ENCODE assay signal across 12 cellular contexts in the genomic region with DNA sequence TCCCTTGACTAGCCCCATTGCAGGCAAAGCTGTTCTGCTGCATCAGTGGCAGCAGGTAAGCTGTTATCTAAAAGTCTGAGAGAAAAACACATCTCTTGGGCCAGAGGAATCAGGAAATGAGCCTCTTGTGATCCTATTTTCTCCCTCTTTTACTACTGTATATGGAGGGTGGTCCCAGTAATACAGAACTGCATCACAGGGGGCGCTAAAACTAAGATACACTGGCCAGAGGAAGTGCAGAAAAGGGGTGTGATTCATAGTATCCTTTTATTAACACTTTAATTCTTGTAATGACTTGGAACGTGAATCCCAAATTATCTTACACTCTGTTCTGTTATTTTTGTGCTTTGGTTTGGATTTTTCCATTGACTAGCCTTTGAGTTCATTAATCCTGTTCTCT. TPM values are rescaled to one million over a fixed set of nuclear protein-coding genes. Genes with fewer than 3 reads are reported as not detected.
DNase-seq lines count a peak whose midpoint lies in the region; ATAC-seq, FAIRE-seq and TF ChIP-seq lines count a peak whose summit lies in the region.
"Had no signal": no experiment of that assay in that cellular context is flagged by ENCODE, and none has a peak within 500 bp of the region (broad histone marks: within the 10 kb centered on the region; RNA-seq: fewer than 3 reads in every experiment).

No MANE protein-coding gene starts in this region.

- CTCF ChIA-PET in HCT116 (lab: Charles Lee) (no interaction called here), WTC11 (lab: Charles Lee) (interaction anchor here (1.1 to 1.5 kb wide), 2 partner anchors 9 to 10 kb away, joined by 3 to 6 read pairs; a partner anchor contains a TSS)

- FAIRE-seq in small intestine (lab: Jason Lieb, UNC), result no peak

- H3K9me3 ChIP-seq in HCT116 (ENCODE audit: control insufficient read depth in 1 of 2, insufficient read depth in 1 of 2, low read depth in 1 of 2, low read length in 2 of 2), result no peaks in the 10 kb centered on the region
- H3K9me3 ChIP-seq in small intestine (ENCODE audit: control insufficient read depth, low read depth), result no peaks in the 10 kb centered on the region
- no peaks in the 10 kb centered on the region for H3K9me3 ChIP-seq in heart right ventricle

- POLR2A ChIA-PET in HCT116 (lab: Charles Lee), result no interaction called here
- POLR2A ChIA-PET in WTC11 (lab: Charles Lee), result interaction anchor here (1.3 kb wide), 1 partner anchor 9 kb away, joined by 7 read pairs; a partner anchor contains a TSS

- no peaks in the 10 kb centered on the region for H3K9me2 ChIP-seq in HCT116 (ENCODE audit: insufficient read depth)

- H3K27me3 ChIP-seq in HCT116 (ENCODE audit: insufficient read depth, low read length) (no peaks in the 10 kb centered on the region), small intestine (ENCODE audit: control insufficient read depth in 2 of 2, insufficient read depth in 2 of 2, low read length in 2 of 2) (no peaks in the 10 kb centered on the region), heart right ventricle (no peaks in the 10 kb centered on the region)

- H3K4me3 ChIP-seq in HCT116 (replicated peaks in 1 of 2; ENCODE audit: low read depth in 1 of 2, low read length in 2 of 2) (no peak overlapping the region), small intestine (ENCODE audit: low read depth in 1 of 2, low read length in 2 of 2) (no peak overlapping the region), heart right ventricle (no peak overlapping the region)

- H3K36me3 ChIP-seq in HCT116 (ENCODE audit: control insufficient read depth in 1 of 2, insufficient read depth in 2 of 2, low read length in 2 of 2) (no peaks in the 10 kb centered on the region), small intestine (ENCODE audit: control insufficient read depth in 2 of 2, insufficient read depth in 2 of 2, low read length in 2 of 2) (no peaks in the 10 kb centered on the region), heart right ventricle (no peaks in the 10 kb centered on the region)

- no peak overlapping the region for H3K4me3 Mint-ChIP-seq in WTC11
- H3K4me3 Mint-ChIP-seq: naive thymus-derived CD8-positive, alpha-beta T cell had no signal

- H3K4me2 ChIP-seq in HCT116 (ENCODE audit: low read length), result no peak overlapping the region

- H3K27ac ChIP-seq in HCT116 (ENCODE audit: low read depth, low read length) (no peak overlapping the region), small intestine (ENCODE audit: low read depth in 1 of 2, low read length in 1 of 2) (no peak overlapping the region), heart right ventricle (no peak overlapping the region)

- TF ChIP-seq RAD21 in HCT116 (IDR thresholded peaks at IDR 0.05; ENCODE audit: low read depth), result no peak

- H3K9me3 Mint-ChIP-seq in WTC11, result no peaks in the 10 kb centered on the region; the same call in 1 of the 2 replicates
- H3K9me3 Mint-ChIP-seq: naive thymus-derived CD8-positive, alpha-beta T cell had no signal

- no peak overlapping the region for H2AFZ ChIP-seq in HCT116 (ENCODE audit: low read depth, low read length, poor library complexity, severe bottlenecking)

- TF ChIP-seq CTCF in HCT116 (IDR thresholded peaks at IDR 0.05 in 2 of 3, conservative IDR thresholded peaks at IDR 0.05 in 1 of 3; ENCODE audit: borderline replicate concordance in 1 of 3, insufficient read depth in 1 of 3, low read depth in 2 of 3, low read length in 2 of 3), result peak; percentile 14 to 66 (median 65); a peak in 4 of 6 replicates
- TF ChIP-seq CTCF in WTC11 (IDR thresholded peaks at IDR 0.05), result peak; percentile 52
- peak in 1 of 9 donors; percentile 17 for TF ChIP-seq CTCF in heart right ventricle (IDR thresholded peaks at IDR 0.05)

- H3K27me3 Mint-ChIP-seq in WTC11 (ENCODE audit: low read depth), result no peaks in the 10 kb centered on the region
- H3K27me3 Mint-ChIP-seq: naive thymus-derived CD8-positive, alpha-beta T cell had no signal

- no peaks in the 10 kb centered on the region for H3K79me2 ChIP-seq in HCT116 (ENCODE audit: insufficient read depth, low read length)

- intact Hi-C loops in HCT116 (cut with micrococcal nuclease), result no loop called here
- intact Hi-C loops in heart right ventricle (cut with DNase I), result no loop called here

- no peaks in the 10 kb centered on the region for H4K20me1 ChIP-seq in HCT116 (ENCODE audit: insufficient read depth)

- no peak overlapping the region for H3K27ac Mint-ChIP-seq in WTC11
- H3K27ac Mint-ChIP-seq: naive thymus-derived CD8-positive, alpha-beta T cell had no signal

- H3K9ac ChIP-seq in HCT116 (ENCODE audit: low read length), result no peak overlapping the region

- ATAC-seq in HCT116 (peak; percentile 87), WTC11 (peak; percentile 83), heart right ventricle (no peak)
- ATAC-seq: naive thymus-derived CD8-positive, alpha-beta T cell had no signal

- H3K36me3 Mint-ChIP-seq in WTC11, result 0 out of 2 replicates have a peak, but pooled peaks cover 2% of the 10 kb centered on the region

- H3K4me1 ChIP-seq in HCT116 (ENCODE audit: control insufficient read depth in 1 of 2, insufficient read depth in 2 of 2, low read length in 2 of 2) (no peaks in the 10 kb centered on the region), small intestine (ENCODE audit: control insufficient read depth in 2 of 2, insufficient read depth in 1 of 2, low read depth in 1 of 2, low read length in 1 of 2) (no peaks in the 10 kb centered on the region), heart right ventricle (peaks cover 0 to 11% (median 0%) of the 10 kb centered on the region in 9 donors)

- BruUV-seq in HCT116 (replicated peaks; lab: Mats Ljungman, UMichigan), result no TSS peak

- WGBS in small intestine, 3 donors, result 54 to 61% (median 61%) methylated on average over 2 of the region's 2 CpGs
- 49 to 54% methylated on average over 2 of the region's 2 CpGs for WGBS in heart right ventricle, 2 donors

- peak; percentile 39 for DNase-seq in DMS53 (lab: John Stamatoyannopoulos, UW)
- no peak for DNase-seq in DMS53 treated with DMSO at 0.1 percent for 48 hours (lab: John Stamatoyannopoulos, UW; ENCODE audit: unreplicated experiment)
- peak; percentile 18 for DNase-seq in HCT116 (ENCODE audit: low read depth, low spot score)
- DNase-seq in WTC11 (ENCODE audit: low spot score), result peak; percentile 63
- peak; percentile 13 to 20 for DNase-seq in lung microvascular endothelial cell (ENCODE audit: low read depth in 2 of 2)
- DNase-seq in small intestine, result no peak
- no peak for DNase-seq in heart right ventricle
- no peak for DNase-seq in NCI-H1694 (lab: John Stamatoyannopoulos, UW)
- DNase-seq: 8988T; central memory CD4-positive, alpha-beta T cell; naive thymus-derived CD8-positive, alpha-beta T cell; SHP77 had no signal

- no peak for TF ChIP-seq POLR2A in HCT116 (IDR thresholded peaks at IDR 0.05; ENCODE audit: borderline replicate concordance, extremely low read depth, insufficient read depth, insufficient read length)

- RAD21 ChIA-PET in HCT116 (lab: Charles Lee; ENCODE audit: low non-redundant PET in 1 of 2, low total read pairs in 2 of 2, uncharacterized antibody in 2 of 2, unreplicated experiment in 2 of 2), result no interaction called here

- peaks cover 7% of the 10 kb centered on the region for H3K4me1 Mint-ChIP-seq in WTC11
- H3K4me1 Mint-ChIP-seq: naive thymus-derived CD8-positive, alpha-beta T cell had no signal

TF ChIP-seq in HCT116, 20 proteins besides CTCF, POLR2A, EP300 and RAD21:
- TF ChIP-seq CBX3 (IDR thresholded peaks at IDR 0.05; ENCODE audit: low read depth) (no peak), SRF (IDR thresholded peaks at IDR 0.05; ENCODE audit: low read depth) (0 out of 2 replicates have a peak, but pooled peaks have one; percentile 44), JUND (IDR thresholded peaks at IDR 0.05) (no peak), FOSL1 (IDR thresholded peaks at IDR 0.05; ENCODE audit: low read depth) (no peak), ZFX (IDR thresholded peaks at IDR 0.05) (no peak), POLR2AphosphoS5 (IDR thresholded peaks at IDR 0.05; ENCODE audit: low read depth, low read length) (no peak)

TF ChIP-seq in WTC11, 78 proteins besides CTCF, POLR2A, EP300 and RAD21:
- no peak for TF ChIP-seq EMX1 (CRISPR knock-in tag; IDR thresholded peaks at IDR 0.05)
- no peak for TF ChIP-seq IRF2 (CRISPR knock-in tag; IDR thresholded peaks at IDR 0.05; ENCODE audit: borderline replicate concordance, low read depth)
- TF ChIP-seq, protein P1, sequence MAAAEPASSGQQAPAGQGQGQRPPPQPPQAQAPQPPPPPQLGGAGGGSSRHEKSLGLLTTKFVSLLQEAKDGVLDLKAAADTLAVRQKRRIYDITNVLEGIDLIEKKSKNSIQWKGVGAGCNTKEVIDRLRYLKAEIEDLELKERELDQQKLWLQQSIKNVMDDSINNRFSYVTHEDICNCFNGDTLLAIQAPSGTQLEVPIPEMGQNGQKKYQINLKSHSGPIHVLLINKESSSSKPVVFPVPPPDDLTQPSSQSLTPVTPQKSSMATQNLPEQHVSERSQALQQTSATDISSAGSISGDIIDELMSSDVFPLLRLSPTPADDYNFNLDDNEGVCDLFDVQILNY (CRISPR knock-in tag; IDR thresholded peaks at IDR 0.05), result no peak

RNA-seq across cellular contexts. Expression of a gene that starts 8.8 kb away (rescaled TPM):
- 41.1 TPM for total RNA-seq in HCT116 (2021; ENCODE audit: unreplicated experiment)
- polyA plus RNA-seq in HCT116 (2012), result 19.3 and 20.8 TPM in 2 replicates
- 25.3 to 30.5 TPM (median 29.6 TPM) in 3 replicates for total RNA-seq in WTC11 (2021)
- total RNA-seq in lung microvascular endothelial cell, result 14.8 and 22.4 TPM in 2 replicates
- polyA plus RNA-seq in small intestine, result 10 to 100 TPM in 1 of 3 donors, 1 to 10 TPM in 2; 8.5 to 12.6 (median 9.5) TPM
- total RNA-seq in heart right ventricle, result 10 to 100 TPM; 17.2 to 25.7 (median 22.1) TPM
- 10 to 100 TPM; 11.0 to 12.5 TPM for polyA plus RNA-seq in heart right ventricle

RNA-seq across cellular contexts. Expression of a gene that starts 33.8 kb away (rescaled TPM):
- total RNA-seq in HCT116 (2021; ENCODE audit: unreplicated experiment) (26.1 TPM), WTC11 (2021) (24.5 to 25.4 TPM (median 25.3 TPM) in 3 replicates), lung microvascular endothelial cell (7.6 and 16.3 TPM in 2 replicates), heart right ventricle (10 to 100 TPM; 24.3 to 39.5 (median 27.6) TPM)
- polyA plus RNA-seq in HCT116 (2012), result 8.8 and 9.9 TPM in 2 replicates
- polyA plus RNA-seq in small intestine (10 to 100 TPM; 26.3 to 81.0 (median 43.5) TPM), heart right ventricle (10 to 100 TPM; 12.2 to 29.5 TPM)

RNA-seq across cellular contexts. Expression of a gene that starts 34.0 kb away (rescaled TPM):
- total RNA-seq in HCT116 (2021; ENCODE audit: unreplicated experiment) (267 TPM), WTC11 (2021) (173 to 223 TPM (median 185 TPM) in 3 replicates), lung microvascular endothelial cell (85.2 and 141 TPM in 2 replicates), heart right ventricle (10 to 100 TPM; 24.0 to 46.1 (median 31.6) TPM)
- 45.5 and 66.1 TPM in 2 replicates for polyA plus RNA-seq in HCT116 (2012)
- polyA plus RNA-seq in small intestine (10 to 100 TPM; 45.9 to 73.5 (median 66.2) TPM), heart right ventricle (100 to 1,000 TPM in 1 of 2 donors, 10 to 100 TPM in 1; 56.6 to 114 TPM)

Comparison
In these comparisons a context has a peak if more than half of its experiments do, and no peak if none do; other contexts are left out.
1. DNase-seq: peak in DMS53 (single experiment), HCT116 (single experiment), WTC11 (single experiment) and lung microvascular endothelial cell (2 of 2); none in DMS53 treated with DMSO at 0.1 percent for 48 hours (single experiment), small intestine (single experiment), heart right ventricle (0 of 2) and NCI-H1694 (single experiment).
2. ATAC-seq: peak in HCT116 (single experiment) and WTC11 (single experiment); none in heart right ventricle (0 of 8).